In genomic region chr11:70409437-70409836, GRCh38 we compare ENCODE assay signal across 14 cellular contexts. TPM values are rescaled to one million over a fixed set of nuclear protein-coding genes. Genes with fewer than 3 reads are reported as not detected.
DNase-seq lines count a peak whose midpoint lies in the region; ATAC-seq and TF ChIP-seq lines count a peak whose summit lies in the region.
"Had no signal": no experiment of that assay in that cellular context is flagged by ENCODE, and none has a peak within 500 bp of the region (broad histone marks: within the 10 kb centered on the region; RNA-seq: fewer than 3 reads in every experiment).

No MANE protein-coding gene starts in this region.

- no peak overlapping the region for H4K8ac ChIP-seq in IMR-90 (ENCODE audit: low read depth in 2 of 2, low read length in 2 of 2)

- DNase-seq in heart right ventricle = no peak
- no peak for DNase-seq in Right ventricle myocardium inferior (ENCODE audit: missing footprints)
- DNase-seq in IMR-90 = no peak
- DNase-seq in endothelial cell (ENCODE audit: low spot score) = no peak
- DNase-seq in erythroblast (lab: John Stamatoyannopoulos, UW) = no peak
- DNase-seq in globus pallidus (ENCODE audit: low spot score) = no peak
- DNase-seq: BE2C; CD4-positive, alpha-beta memory T cell; DMS79 treated with DMSO at 0.1 percent for 48 hours; EL; HCEC 1CT had no signal

- H2BK5ac ChIP-seq in IMR-90 (ENCODE audit: low read depth, low read length, poor library complexity, severe bottlenecking) = no peak overlapping the region

- no peak overlapping the region for H3K4me2 ChIP-seq in IMR-90 (ENCODE audit: low read depth, low read length)

- no peak overlapping the region for H3K18ac ChIP-seq in IMR-90 (ENCODE audit: low read depth, low read length)

- H3K27me3 Mint-ChIP-seq in endothelial cell (ENCODE audit: unreplicated experiment) = no peaks in the 10 kb centered on the region
- H3K27me3 Mint-ChIP-seq: CD4-positive, alpha-beta memory T cell had no signal

- intact Hi-C loops in heart right ventricle (cut with DNase I) (no loop called here), Right ventricle myocardium inferior (cut with DNase I) (no loop called here), IMR-90 (cut with micrococcal nuclease) (no loop called here)

- no peak overlapping the region for H4K91ac ChIP-seq in IMR-90 (ENCODE audit: insufficient read depth, low read depth, low read length)

- whole genome bisulfite sequencing in heart right ventricle, 2 donors = 79 to 83% methylated on average over 10 of the region's 10 CpGs
- WGBS in IMR-90 (ENCODE audit: extremely low coverage in 2 of 2, insufficient read length in 1 of 2), 2 experiments = 97% methylated on average over 6 of the region's 10 CpGs; no CpG with 5 or more reads in 1 of the 2 experiments

- no peak overlapping the region for H2AFZ ChIP-seq in IMR-90 (replicated peaks; ENCODE audit: low read length, poor library complexity)

- CTCF ChIA-PET in IMR-90 (lab: Yijun Ruan, JAX) = no interaction called here

- H3K36me3 ChIP-seq in heart right ventricle (peaks cover 0 to 94% (median 75%) of the 10 kb centered on the region in 9 donors), IMR-90 (ENCODE audit: control insufficient read depth, insufficient read depth, low read length) (peaks cover 82% of the 10 kb centered on the region)

- H3K4me1 ChIP-seq in heart right ventricle (peaks cover 0 to 59% (median 25%) of the 10 kb centered on the region in 9 donors), IMR-90 (ENCODE audit: control insufficient read depth, insufficient read depth, low read length) (0 out of 2 replicates have a peak, but pooled peaks cover under 1% of the 10 kb centered on the region)
- H3K4me1 ChIP-seq: BE2C had no signal

- dilution Hi-C loops in IMR-90 (cut with HindIII; ENCODE audit: low sequenced_read_pairs, unreplicated experiment) = no loop called here

- TF ChIP-seq POLR2A in IMR-90 (IDR thresholded peaks at IDR 0.05; ENCODE audit: low read depth, low read length) = no peak
- TF ChIP-seq POLR2A in erythroblast (IDR thresholded peaks at IDR 0.05; ENCODE audit: low read length) = no peak

- H4K5ac ChIP-seq in IMR-90 (ENCODE audit: low read depth, low read length) = no peak overlapping the region

- no peak for TF ChIP-seq CTCF in heart right ventricle (IDR thresholded peaks at IDR 0.05)
- no peak for TF ChIP-seq CTCF in IMR-90 (conservative IDR thresholded peaks at IDR 0.05; ENCODE audit: low read depth, low read length)
- no peak for TF ChIP-seq CTCF in endothelial cell (IDR thresholded peaks at IDR 0.05; ENCODE audit: unreplicated experiment)

- no peak for TF ChIP-seq RAD21 in IMR-90 (IDR thresholded peaks at IDR 0.05; ENCODE audit: low read length)

- POLR2A ChIA-PET in IMR-90 (lab: Charles Lee; ENCODE audit: unreplicated experiment) = no interaction called here

- ATAC-seq in heart right ventricle (no peak), Right ventricle myocardium inferior (no peak), IMR-90 (ENCODE audit: low read depth) (no peak), GM19351 (IDR thresholded peaks at IDR 0.05; ENCODE audit: unreplicated experiment) (no peak)

- no peak overlapping the region for H3K4me3 ChIP-seq in heart right ventricle
- H3K4me3 ChIP-seq in IMR-90 (ENCODE audit: insufficient read depth, low read depth, low read length) = no peak overlapping the region

- no peak overlapping the region for H2BK120ac ChIP-seq in IMR-90 (ENCODE audit: low read depth, low read length)

- peak overlapping the region; percentile 80 for H3K4me3 Mint-ChIP-seq in endothelial cell (ENCODE audit: unreplicated experiment)
- H3K4me3 Mint-ChIP-seq: CD4-positive, alpha-beta memory T cell had no signal

- no peaks in the 10 kb centered on the region; the same call in 1 of the 2 replicates for H3K9me1 ChIP-seq in IMR-90 (ENCODE audit: insufficient read depth, low read length)

- no peaks in the 10 kb centered on the region for H3K9me3 Mint-ChIP-seq in endothelial cell (ENCODE audit: unreplicated experiment)
- H3K9me3 Mint-ChIP-seq: CD4-positive, alpha-beta memory T cell had no signal

- H3K4me1 Mint-ChIP-seq in endothelial cell (ENCODE audit: unreplicated experiment) = peaks cover 21% of the 10 kb centered on the region

- in situ Hi-C loops in IMR-90 (cut with MboI; ENCODE audit: low sequenced_read_pairs) = no loop called here

- no peak overlapping the region for H3K27ac Mint-ChIP-seq in endothelial cell (ENCODE audit: unreplicated experiment)
- H3K27ac Mint-ChIP-seq: CD4-positive, alpha-beta memory T cell had no signal

- no peak overlapping the region for H2BK15ac ChIP-seq in IMR-90 (ENCODE audit: low read depth, low read length)

- H3K23ac ChIP-seq in IMR-90 (ENCODE audit: low read depth, low read length) = no peak overlapping the region

- H3K36me3 Mint-ChIP-seq in endothelial cell (ENCODE audit: low read depth, unreplicated experiment) = peaks cover 54% of the 10 kb centered on the region
- H3K36me3 Mint-ChIP-seq: CD4-positive, alpha-beta memory T cell had no signal

- H3K9me3 ChIP-seq in heart right ventricle = no peaks in the 10 kb centered on the region
- no peaks in the 10 kb centered on the region for H3K9me3 ChIP-seq in IMR-90 (ENCODE audit: control insufficient read depth, insufficient read depth, low read length)
- H3K9me3 ChIP-seq: BE2C had no signal

- peaks cover 42 to 84% of the 10 kb centered on the region in 2 experiments for H3K79me1 ChIP-seq in IMR-90 (ENCODE audit: low read depth in 1 of 2, low read length in 2 of 2)

- no peak overlapping the region for H3K9ac ChIP-seq in IMR-90 (ENCODE audit: low read depth, low read length)

- H2BK20ac ChIP-seq in IMR-90 (ENCODE audit: low read depth, low read length) = no peak overlapping the region

- no peak overlapping the region for H2AK5ac ChIP-seq in IMR-90 (ENCODE audit: low read depth, low read length)

- H3K27me3 ChIP-seq in heart right ventricle = peaks cover 0 to 96% (median 0%) of the 10 kb centered on the region in 7 donors
- H3K27me3 ChIP-seq in IMR-90 (ENCODE audit: control insufficient read depth, insufficient read depth, low read length) = no peaks in the 10 kb centered on the region
- H3K27me3 ChIP-seq: BE2C had no signal

- H4K20me1 ChIP-seq in IMR-90 (ENCODE audit: insufficient read depth, low read length) = peaks cover 96% of the 10 kb centered on the region

- BruUV-seq in IMR-90 (replicated peaks; lab: Mats Ljungman, UMichigan) = TSS peak; percentile 16

- H3K27ac ChIP-seq in heart right ventricle (peak overlapping the region in 9 of 10 donors; percentile 23 to 76 (median 53)), IMR-90 (ENCODE audit: insufficient read depth, low read length) (no peak overlapping the region)
- H3K27ac ChIP-seq: C4-2B, HL-60 had no signal

- no peak overlapping the region for H2AK9ac ChIP-seq in IMR-90 (replicated peaks; ENCODE audit: low read depth, low read length, poor library complexity)

- H3K14ac ChIP-seq in IMR-90 (replicated peaks; ENCODE audit: low read depth, low read length) = no peak overlapping the region

- no peak overlapping the region for H3K4ac ChIP-seq in IMR-90 (ENCODE audit: low read depth, low read length)

- H3K56ac ChIP-seq in IMR-90 (ENCODE audit: extremely low read depth, insufficient read depth, low read length) = no peak overlapping the region

TF ChIP-seq in IMR-90, 13 proteins besides CTCF, POLR2A, EP300 and RAD21:
- TF ChIP-seq BHLHE40 (IDR thresholded peaks at IDR 0.05; ENCODE audit: low read depth, low read length) (no peak), MAFK (IDR thresholded peaks at IDR 0.05; ENCODE audit: low read depth, low read length) (no peak), RCOR1 (IDR thresholded peaks at IDR 0.05; ENCODE audit: insufficient replicate concordance, low read length) (no peak), FOS (IDR thresholded peaks at IDR 0.05; ENCODE audit: low read depth, low read length) (no peak), CHD1 (IDR thresholded peaks at IDR 0.05; ENCODE audit: low read depth, low read length) (no peak), MXI1 (IDR thresholded peaks at IDR 0.05; ENCODE audit: borderline replicate concordance, low read depth, low read length) (no peak), CEBPB (IDR thresholded peaks at IDR 0.05; ENCODE audit: low read depth, low read length) (no peak), NFE2L2 (IDR thresholded peaks at IDR 0.05; ENCODE audit: low read depth, low read length) (no peak), SMC3 (IDR thresholded peaks at IDR 0.05; ENCODE audit: low read depth, low read length) (no peak), MAZ (IDR thresholded peaks at IDR 0.05; ENCODE audit: borderline replicate concordance, low read depth, low read length) (no peak), RFX5 (IDR thresholded peaks at IDR 0.05; ENCODE audit: low read depth, low read length) (no peak)
- TF ChIP-seq, protein P1, sequence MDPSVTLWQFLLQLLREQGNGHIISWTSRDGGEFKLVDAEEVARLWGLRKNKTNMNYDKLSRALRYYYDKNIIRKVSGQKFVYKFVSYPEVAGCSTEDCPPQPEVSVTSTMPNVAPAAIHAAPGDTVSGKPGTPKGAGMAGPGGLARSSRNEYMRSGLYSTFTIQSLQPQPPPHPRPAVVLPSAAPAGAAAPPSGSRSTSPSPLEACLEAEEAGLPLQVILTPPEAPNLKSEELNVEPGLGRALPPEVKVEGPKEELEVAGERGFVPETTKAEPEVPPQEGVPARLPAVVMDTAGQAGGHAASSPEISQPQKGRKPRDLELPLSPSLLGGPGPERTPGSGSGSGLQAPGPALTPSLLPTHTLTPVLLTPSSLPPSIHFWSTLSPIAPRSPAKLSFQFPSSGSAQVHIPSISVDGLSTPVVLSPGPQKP (IDR thresholded peaks at IDR 0.05; ENCODE audit: borderline replicate concordance, low read depth, low read length) = no peak
- TF ChIP-seq, protein P2, sequence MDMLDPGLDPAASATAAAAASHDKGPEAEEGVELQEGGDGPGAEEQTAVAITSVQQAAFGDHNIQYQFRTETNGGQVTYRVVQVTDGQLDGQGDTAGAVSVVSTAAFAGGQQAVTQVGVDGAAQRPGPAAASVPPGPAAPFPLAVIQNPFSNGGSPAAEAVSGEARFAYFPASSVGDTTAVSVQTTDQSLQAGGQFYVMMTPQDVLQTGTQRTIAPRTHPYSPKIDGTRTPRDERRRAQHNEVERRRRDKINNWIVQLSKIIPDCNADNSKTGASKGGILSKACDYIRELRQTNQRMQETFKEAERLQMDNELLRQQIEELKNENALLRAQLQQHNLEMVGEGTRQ (IDR thresholded peaks at IDR 0.05; ENCODE audit: low read depth, low read length) = no peak
TF ChIP-seq in IMR-90: peak in this region for 0.

RNA-seq across cellular contexts. Expression of gene CTTN, which starts 11.1 kb away (rescaled TPM):
- 100 to 1,000 TPM; 115 to 173 (median 146) TPM for total RNA-seq in heart right ventricle
- 100 to 1,000 TPM in 1 of 2 donors, 10 to 100 TPM in 1; 68.5 to 163 TPM for polyA plus RNA-seq in heart right ventricle
- 166 TPM for total RNA-seq in Right ventricle myocardium inferior
- total RNA-seq in IMR-90 (2012; rRNA removed) = 287 and 341 TPM in 2 replicates
- polyA plus RNA-seq in IMR-90 (2012; rRNA removed) = 278 and 296 TPM in 2 replicates
- polyA plus RNA-seq in IMR-90 (2012; cell fraction: cytosol; rRNA removed) = 121 and 139 TPM in 2 replicates
- polyA plus RNA-seq in IMR-90 (2012; cell fraction: nucleus; rRNA removed; ENCODE audit: low replicate concordance) = 1,027 and 1,310 TPM in 2 replicates
- total RNA-seq in endothelial cell (ENCODE audit: unreplicated experiment) = 458 TPM
